ENCODE assay signal across 7 cellular contexts in genomic region chr1:161119017-161119378, GRCh38. TPM values are rescaled to one million over a fixed set of nuclear protein-coding genes. Genes with fewer than 3 reads are reported as not detected.
DNase-seq lines count a peak whose midpoint lies in the region; ATAC-seq and TF ChIP-seq lines count a peak whose summit lies in the region.

No MANE protein-coding gene starts in this region.

- H3K4me3 Mint-ChIP-seq in activated CD4-positive, alpha-beta memory T cell treated with anti-CD3 and anti-CD28 coated beads, Interleukin-2, amount 10 ng/mL, durations not matched to agents 7 days and 5 days = peak overlapping the region; percentile 93
- peak overlapping the region; percentile 92 for H3K4me3 Mint-ChIP-seq in glutamatergic neuron (ENCODE audit: unreplicated experiment)

- no peaks in the 10 kb centered on the region for H3K9me3 Mint-ChIP-seq in activated CD4-positive, alpha-beta memory T cell treated with anti-CD3 and anti-CD28 coated beads, Interleukin-2, amount 10 ng/mL, durations not matched to agents 7 days and 5 days
- H3K9me3 Mint-ChIP-seq in glutamatergic neuron (ENCODE audit: unreplicated experiment) = no peaks in the 10 kb centered on the region

- intact Hi-C loops in sigmoid colon (cut with DNase I) = loop anchor here (2.0 to 5.0 kb wide), 3 partner anchors 14 to 72 kb away; partner anchors contain the start of genes DEDD, USF1 and USP21

- peaks cover 56% of the 10 kb centered on the region for H3K4me1 Mint-ChIP-seq in activated CD4-positive, alpha-beta memory T cell treated with anti-CD3 and anti-CD28 coated beads, Interleukin-2, amount 10 ng/mL, durations not matched to agents 7 days and 5 days
- H3K4me1 Mint-ChIP-seq in glutamatergic neuron (ENCODE audit: low read depth, unreplicated experiment) = peaks cover 3% of the 10 kb centered on the region

- TF ChIP-seq CTCF in glutamatergic neuron (IDR thresholded peaks at IDR 0.05; ENCODE audit: partially characterized antibody, unreplicated experiment) (no peak), sigmoid colon (IDR thresholded peaks at IDR 0.05) (no peak)

- no peak for ATAC-seq in HG03135 (IDR thresholded peaks at IDR 0.05; ENCODE audit: unreplicated experiment)
- ATAC-seq in GM21529 (IDR thresholded peaks at IDR 0.05; ENCODE audit: unreplicated experiment) = no peak

- peaks cover 0 to 55% (median 39%) of the 10 kb centered on the region in 4 donors for H3K36me3 ChIP-seq in sigmoid colon

- H3K4me3 ChIP-seq in sigmoid colon = peak overlapping the region in 3 of 4 donors; percentile 88 to 100 (median 98)

- CTCF ChIA-PET in activated CD4-positive, alpha-beta memory T cell treated with anti-CD3 and anti-CD28 coated beads, Interleukin-2, amount 10 ng/mL, durations not matched to agents 7 days and 5 days (lab: Charles Lee) = interaction anchor here (0.9 to 3.4 kb wide), 4 partner anchors 15 to 77 kb away, joined by 3 to 21 read pairs (median 6); partner anchors contain the start of genes ARHGAP30 and DEDD

- POLR2A ChIA-PET in activated CD4-positive, alpha-beta memory T cell treated with anti-CD3 and anti-CD28 coated beads, Interleukin-2, amount 10 ng/mL, durations not matched to agents 7 days and 5 days (lab: Charles Lee) = interaction anchor here (1.3 to 3.7 kb wide), 6 partner anchors 9 to 83 kb away, joined by 5 to 27 read pairs (median 12); partner anchors contain the start of genes KLHDC9, NDUFS2, PPOX and UFC1

- no peaks in the 10 kb centered on the region for H3K27me3 Mint-ChIP-seq in activated CD4-positive, alpha-beta memory T cell treated with anti-CD3 and anti-CD28 coated beads, Interleukin-2, amount 10 ng/mL, durations not matched to agents 7 days and 5 days
- H3K27me3 Mint-ChIP-seq in glutamatergic neuron (ENCODE audit: unreplicated experiment) = peaks cover 2% of the 10 kb centered on the region

- H3K27ac Mint-ChIP-seq in activated CD4-positive, alpha-beta memory T cell treated with anti-CD3 and anti-CD28 coated beads, Interleukin-2, amount 10 ng/mL, durations not matched to agents 7 days and 5 days = peak overlapping the region; percentile 95
- no peak overlapping the region for H3K27ac Mint-ChIP-seq in glutamatergic neuron (ENCODE audit: unreplicated experiment)

- peak overlapping the region; percentile 89 to 97 (median 94) for H3K27ac ChIP-seq in sigmoid colon

- no peaks in the 10 kb centered on the region for H3K27me3 ChIP-seq in sigmoid colon

- H3K9me3 ChIP-seq in sigmoid colon = no peaks in the 10 kb centered on the region

- DNase-seq in HUDEP-2 (lab: John Stamatoyannopoulos, UW; ENCODE audit: unreplicated experiment in 76 of 76) (peak in 71 of 76 experiments; percentile 16 to 74 (median 56)), glutamatergic neuron (no peak), sigmoid colon (peak; percentile 70), NCI-H146 (lab: John Stamatoyannopoulos, UW) (no peak)
- DNase-seq in activated CD4-positive, alpha-beta memory T cell treated with anti-CD3 and anti-CD28 coated beads, Interleukin-2, amount 10 ng/mL, durations not matched to agents 7 days and 5 days = peak; percentile 32

- peaks cover 63% of the 10 kb centered on the region for H3K36me3 Mint-ChIP-seq in activated CD4-positive, alpha-beta memory T cell treated with anti-CD3 and anti-CD28 coated beads, Interleukin-2, amount 10 ng/mL, durations not matched to agents 7 days and 5 days (ENCODE audit: low read depth)
- H3K36me3 Mint-ChIP-seq in glutamatergic neuron (ENCODE audit: unreplicated experiment) = no peaks in the 10 kb centered on the region

- peaks cover 0 to 60% (median 49%) of the 10 kb centered on the region in 4 donors for H3K4me1 ChIP-seq in sigmoid colon

- TF ChIP-seq POLR2A in sigmoid colon (IDR thresholded peaks at IDR 0.05) = no peak

- TF ChIP-seq EP300 in sigmoid colon (IDR thresholded peaks at IDR 0.05) = no peak

- WGBS in sigmoid colon, 2 donors = 19 to 44% methylated on average over 6 of the region's 6 CpGs

RNA-seq across cellular contexts. Expression of gene NIT1, which starts 1.1 kb away (rescaled TPM):
- 10 to 100 TPM; 50.8 to 51.5 TPM for total RNA-seq in activated CD4-positive, alpha-beta memory T cell treated with anti-CD3 and anti-CD28 coated beads, Interleukin-2, amount 10 ng/mL, durations not matched to agents 7 days and 5 days
- total RNA-seq in glutamatergic neuron (ENCODE audit: unreplicated experiment) (40.2 TPM), sigmoid colon (10 to 100 TPM; 24.4 to 39.6 (median 33.1) TPM)
- polyA plus RNA-seq in sigmoid colon = 10 to 100 TPM; 46.8 to 66.6 (median 66.5) TPM

RNA-seq across cellular contexts. Expression of gene PFDN2, which starts 1.2 kb away (rescaled TPM):
- 10 to 100 TPM; 76.6 to 78.8 TPM for total RNA-seq in activated CD4-positive, alpha-beta memory T cell treated with anti-CD3 and anti-CD28 coated beads, Interleukin-2, amount 10 ng/mL, durations not matched to agents 7 days and 5 days
- total RNA-seq in glutamatergic neuron (ENCODE audit: unreplicated experiment) (83.7 TPM), sigmoid colon (10 to 100 TPM; 40.7 to 63.4 (median 45.9) TPM)
- polyA plus RNA-seq in sigmoid colon = 100 to 1,000 TPM in 2 of 3 donors, 10 to 100 TPM in 1; 82.3 to 115 (median 104) TPM

RNA-seq across cellular contexts. Expression of gene DEDD, which starts 13.5 kb away (rescaled TPM):
- total RNA-seq in activated CD4-positive, alpha-beta memory T cell treated with anti-CD3 and anti-CD28 coated beads, Interleukin-2, amount 10 ng/mL, durations not matched to agents 7 days and 5 days = 10 to 100 TPM; 38.2 to 40.0 TPM
- total RNA-seq in glutamatergic neuron (ENCODE audit: unreplicated experiment) (34.6 TPM), sigmoid colon (10 to 100 TPM; 27.7 to 34.2 (median 30.2) TPM)
- 10 to 100 TPM; 24.0 to 30.6 (median 30.5) TPM for polyA plus RNA-seq in sigmoid colon

RNA-seq across cellular contexts. Expression of gene KLHDC9, which starts 20.8 kb away (rescaled TPM):
- 1 to 10 TPM; 1.2 TPM for total RNA-seq in activated CD4-positive, alpha-beta memory T cell treated with anti-CD3 and anti-CD28 coated beads, Interleukin-2, amount 10 ng/mL, durations not matched to agents 7 days and 5 days
- total RNA-seq in glutamatergic neuron (ENCODE audit: unreplicated experiment) (10.9 TPM), sigmoid colon (10 to 100 TPM in 2 of 4 donors, 1 to 10 TPM in 2; 5.8 to 14.1 (median 10.8) TPM)
- polyA plus RNA-seq in sigmoid colon = 10 to 100 TPM in 1 of 3 donors, 1 to 10 TPM in 2; 4.7 to 11.1 (median 9.6) TPM

RNA-seq across cellular contexts. Expression of gene NECTIN4, which starts 29.6 kb away (rescaled TPM):
- total RNA-seq in activated CD4-positive, alpha-beta memory T cell treated with anti-CD3 and anti-CD28 coated beads, Interleukin-2, amount 10 ng/mL, durations not matched to agents 7 days and 5 days = not detected
- total RNA-seq in glutamatergic neuron (ENCODE audit: unreplicated experiment) = 0.39 TPM
- total RNA-seq in sigmoid colon = not detected
- polyA plus RNA-seq in sigmoid colon = 1 to 10 TPM in 2 of 3 donors, not detected in 1; 1.2 to 2.8 TPM

Comparison
In these comparisons a context has a peak if more than half of its experiments do, and no peak if none do; other contexts are left out.
1. DNase-seq: peak in HUDEP-2 (71 of 76), activated CD4-positive, alpha-beta memory T cell treated with anti-CD3 and anti-CD28 coated beads, Interleukin-2, amount 10 ng/mL, durations not matched to agents 7 days and 5 days (single experiment) and sigmoid colon (single experiment); none in glutamatergic neuron (single experiment) and NCI-H146 (single experiment).